13 cellular contexts compared by ENCODE assay signal in the genomic region with DNA sequence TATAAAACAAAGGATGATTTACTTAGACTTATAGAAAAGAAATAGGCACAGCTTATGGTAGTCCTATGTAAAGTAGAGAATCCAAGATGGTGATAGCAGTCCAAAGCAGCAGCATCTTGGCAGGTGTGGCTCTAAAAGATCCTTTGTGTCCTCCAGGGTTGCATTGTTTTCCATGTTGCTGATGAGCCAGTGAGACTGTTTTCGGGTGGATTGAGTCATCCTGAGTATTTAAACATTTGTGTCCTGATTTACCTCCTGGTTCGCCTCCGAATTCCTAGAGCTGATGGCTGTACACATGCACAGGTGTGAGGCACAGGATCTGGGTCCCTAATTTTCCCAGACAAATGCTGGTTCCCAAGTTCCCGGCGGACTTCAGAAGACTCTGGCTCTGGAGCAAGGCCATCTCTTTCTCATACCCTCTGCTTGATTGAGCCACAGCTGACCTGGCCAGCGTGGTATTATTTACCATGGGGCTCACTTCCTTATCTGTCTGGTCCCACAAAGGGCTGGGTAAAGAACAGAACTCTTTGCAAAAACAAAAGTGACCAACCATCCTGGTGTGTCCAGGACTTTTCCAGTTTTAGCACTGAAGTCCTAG. TPM values are rescaled to one million over a fixed set of nuclear protein-coding genes. Genes with fewer than 3 reads are reported as not detected.
DNase-seq lines count a peak whose midpoint lies in the region; ATAC-seq and FAIRE-seq lines count a peak whose summit lies in the region.
"Had no signal": no experiment of that assay in that cellular context is flagged by ENCODE, and none has a peak within 500 bp of the region (broad histone marks: within the 10 kb centered on the region; RNA-seq: fewer than 3 reads in every experiment).

No MANE protein-coding gene starts in this region.

- DNase-seq in NOMO-1 treated with DMSO at 0.1 percent for 48 hours (lab: John Stamatoyannopoulos, UW; ENCODE audit: unreplicated experiment) (peak; percentile 19), NOMO-1 (lab: John Stamatoyannopoulos, UW; ENCODE audit: unreplicated experiment in 2 of 2) (no peak), adipocyte (ENCODE audit: low read depth) (peak; percentile 26), iris pigment epithelial cell (ENCODE audit: low read depth) (peak; percentile 38), urothelium cell line (ENCODE audit: low spot score) (peak; percentile 22), left lobe of liver (ENCODE audit: low spot score) (no peak)
- no peak for DNase-seq in activated CD4-positive, alpha-beta T cell treated with anti-CD3 and anti-CD28 coated beads for 48 hours
- DNase-seq: spleen had no signal

- no peaks in the 10 kb centered on the region for H3K36me3 ChIP-seq in adipocyte (ENCODE audit: control insufficient read depth, insufficient read depth, low read length, severe bottlenecking)
- H3K36me3 ChIP-seq: ovary, spleen, tibial nerve had no signal

- no peak for ATAC-seq in HG02623 (IDR thresholded peaks at IDR 0.05; ENCODE audit: unreplicated experiment)
- ATAC-seq in left lobe of liver: no peak

- peaks cover 28% of the 10 kb centered on the region for H3K4me1 ChIP-seq in adipocyte (ENCODE audit: control insufficient read depth, insufficient read depth, low read length)

- no peaks in the 10 kb centered on the region for H3K9me3 ChIP-seq in adipocyte (ENCODE audit: control insufficient read depth, low read length)
- H3K9me3 ChIP-seq: ovary, spleen, tibial nerve had no signal

- H3K9ac ChIP-seq in adipocyte (ENCODE audit: low read length): peak overlapping the region; percentile 41

- H3K27me3 ChIP-seq in adipocyte (replicated peaks; ENCODE audit: control insufficient read depth, insufficient read depth, low read length): peaks cover 5% of the 10 kb centered on the region
- H3K27me3 ChIP-seq: ovary, tibial nerve had no signal

- no peak for FAIRE-seq in urothelium cell line (lab: Jason Lieb, UNC)

- H3K4me3 ChIP-seq in adipocyte (ENCODE audit: low read length): peak overlapping the region; percentile 15
- H3K4me3 ChIP-seq: ovary, spleen, tibial nerve had no signal

RNA-seq across cellular contexts. Expression of a gene that starts 51.0 kb away (rescaled TPM):
- 0.45 TPM for total RNA-seq in left lobe of liver
- total RNA-seq: activated naive CD8-positive, alpha-beta T cell treated with anti-CD3 and anti-CD28 coated beads for 36 hours; CD8-positive, alpha-beta T cell had no signal

Comparison
In these comparisons a context has a peak if more than half of its experiments do, and no peak if none do; other contexts are left out.
1. DNase-seq: peak in NOMO-1 treated with DMSO at 0.1 percent for 48 hours (single experiment), adipocyte (single experiment), iris pigment epithelial cell (single experiment) and urothelium cell line (single experiment); none in NOMO-1 (0 of 2), activated CD4-positive, alpha-beta T cell treated with anti-CD3 and anti-CD28 coated beads for 48 hours (single experiment) and left lobe of liver (single experiment).